Comparison of ENCODE assay signal across 9 cellular contexts in the genomic region with DNA sequence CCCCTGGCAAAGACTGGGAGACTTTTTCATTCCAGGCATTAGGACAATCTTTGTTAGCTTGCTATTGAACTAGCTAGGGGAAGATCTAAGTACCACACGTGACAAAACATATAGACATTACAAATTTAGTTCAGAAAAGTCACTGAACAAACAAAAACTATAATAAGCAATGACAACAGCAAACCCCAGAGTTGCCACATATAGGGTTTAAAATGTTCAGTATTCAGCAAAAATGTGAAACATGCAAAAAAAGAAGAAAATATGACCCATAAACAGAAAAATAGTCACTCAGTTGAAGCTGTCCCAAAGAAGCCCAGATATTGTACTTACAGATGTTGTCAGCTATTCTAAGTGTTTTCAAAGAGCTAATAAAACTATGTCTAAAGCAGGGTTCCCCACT.
"Had no signal": no experiment of that assay in that cellular context is flagged by ENCODE, and none has a peak within 500 bp of the region (broad histone marks: within the 10 kb centered on the region; RNA-seq: fewer than 3 reads in every experiment).

No MANE protein-coding gene starts in this region.

- H3K27ac Mint-ChIP-seq: HFFc6, IgD-negative memory B cell had no signal

- DNase-seq: GM23248, GOT3, H7, HFFc6 had no signal

- H3K27ac ChIP-seq: GM23248, HL-60 had no signal

- H3K36me3 ChIP-seq: HAP-1 had no signal

- H2AFZ ChIP-seq: GM23248 had no signal

- H3K4me3 ChIP-seq: GM23248, HAP-1 had no signal

- ATAC-seq: HCT116, HepG2 had no signal

- H3K4me1 Mint-ChIP-seq: IgD-negative memory B cell had no signal

- H3K4me1 ChIP-seq: HAP-1 had no signal

- H3K9me3 Mint-ChIP-seq: HFFc6 had no signal

- H3K9ac ChIP-seq: GM23248 had no signal

- H3K4me3 Mint-ChIP-seq: HFFc6, IgD-negative memory B cell had no signal

- H3K9me3 ChIP-seq: HAP-1 had no signal
